In the genomic region with DNA sequence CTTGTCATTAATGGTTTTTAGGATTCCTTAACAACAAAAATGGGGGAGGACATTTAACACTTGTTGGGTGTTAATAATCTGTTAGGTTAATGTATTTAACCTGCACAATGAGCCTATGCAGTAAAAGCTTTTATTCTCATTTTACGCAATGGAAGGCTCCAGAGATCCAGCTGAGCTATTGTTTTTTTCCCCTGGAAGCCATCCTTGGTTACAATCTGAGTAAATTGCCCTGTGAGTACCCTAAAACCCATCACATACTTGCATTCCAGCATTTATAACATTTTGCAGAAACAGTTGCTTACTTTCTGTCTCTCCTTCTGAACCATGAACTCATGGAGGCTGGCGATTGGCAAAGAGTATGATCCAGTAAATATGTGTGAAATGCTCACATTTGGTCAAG, we compare ENCODE assay signal across 24 cellular contexts.
"Had no signal": no experiment of that assay in that cellular context is flagged by ENCODE, and none has a peak within 500 bp of the region (broad histone marks: within the 10 kb centered on the region; RNA-seq: fewer than 3 reads in every experiment).

No MANE protein-coding gene starts in this region.

- H3K27ac ChIP-seq: coronary artery, esophagus squamous epithelium, parathyroid adenoma, right lobe of liver, stomach, testis, tibial artery had no signal

- DNase-seq: dermis blood vessel endothelial cell; effector memory CD4-positive, alpha-beta T cell; erythroblast; esophagus squamous epithelium; immature natural killer cell; mucosa of descending colon; naive B cell; right lobe of liver; small intestine; stimulated activated CD4-positive, alpha-beta T cell treated with anti-CD3 and anti-CD28 coated beads, Interleukin-12 subunit alpha, Interleukin-12 subunit beta, amount 100 ng/mL, for 4 hours; stimulated activated CD4-positive, alpha-beta T cell treated with anti-CD3 and anti-CD28 coated beads, Interleukin-1b, Interleukin-23, amount 100 ng/mL, for 48 hours; stimulated activated CD4-positive, alpha-beta T cell treated with anti-CD3 and anti-CD28 coated beads, Interleukin-4, amount 100 ng/mL, for 1 hour; stimulated activated CD8-positive, alpha-beta memory T cell treated with anti-CD3 and anti-CD28 coated beads, Interleukin-4, amount 100 ng/mL, for 48 hours; stimulated activated naive CD4-positive, alpha-beta T cell treated with Interleukin-2 at 50 U/mL for 16 hours; stomach; testis; tibial artery had no signal

- H3K27me3 ChIP-seq: esophagus squamous epithelium, right lobe of liver, stomach, testis, tibial artery had no signal

- H3K36me3 ChIP-seq: esophagus squamous epithelium, right lobe of liver, stomach, tibial artery had no signal

- ATAC-seq: mucosa of descending colon; natural killer cell treated with Interleukin-12 subunit alpha and Interleukin-12 subunit beta and Interleukin-15 and Interleukin-18, amount 100 ng/mL, for 72 hours; right lobe of liver had no signal

- H3K9ac ChIP-seq: parathyroid adenoma had no signal

- H3K4me3 ChIP-seq: coronary artery, esophagus squamous epithelium, lung, mucosa of descending colon, right lobe of liver, stomach, testis, tibial artery had no signal

- H2AFZ ChIP-seq: parathyroid adenoma had no signal

- H3K9me3 ChIP-seq: esophagus squamous epithelium, right lobe of liver, testis, tibial artery had no signal

- H3K4me1 ChIP-seq: esophagus squamous epithelium, parathyroid adenoma, right lobe of liver, stomach, testis, tibial artery had no signal

- FAIRE-seq: endometrium, frontal cortex, keratinocyte, small intestine had no signal

- H3K79me2 ChIP-seq: parathyroid adenoma had no signal
